In genomic region chr21:34520769-34521508, GRCh38 we compare ENCODE assay signal across 14 cellular contexts. TPM values are rescaled to one million over a fixed set of nuclear protein-coding genes. Genes with fewer than 3 reads are reported as not detected.
DNase-seq lines count a peak whose midpoint lies in the region; ATAC-seq and TF ChIP-seq lines count a peak whose summit lies in the region.
"Had no signal": no experiment of that assay in that cellular context is flagged by ENCODE, and none has a peak within 500 bp of the region (broad histone marks: within the 10 kb centered on the region; RNA-seq: fewer than 3 reads in every experiment).

No MANE protein-coding gene starts in this region.

- no peaks in the 10 kb centered on the region for H3K9me3 Mint-ChIP-seq in HFFc6
- H3K9me3 Mint-ChIP-seq in stimulated activated memory B cell treated with anti-CD40 and anti-IgM and Interleukin-4, amounts not matched to agents 10 μg/mL and 1 μg/mL and 100 μg/mL, for 72 hours = no peaks in the 10 kb centered on the region
- H3K9me3 Mint-ChIP-seq: activated T-helper 1 cell treated with anti-CD3 and anti-CD28 coated beads, Interleukin-12 subunit alpha, Interleukin-12 subunit beta, Interleukin-2, Interleukin-4 antibody, amounts not matched to agents 30 ng/mL and 10 ng/mL and 1 ng/mL, durations not matched to agents 14 hours and 24 hours and 36 hours had no signal

- no peak for DNase-seq in HFFc6
- peak; percentile 76 for DNase-seq in SKM-1 treated with dmso at 0.1 percent for 144 hours (lab: John Stamatoyannopoulos, UW; ENCODE audit: unreplicated experiment)
- no peak for DNase-seq in left lobe of liver (ENCODE audit: low spot score)
- no peak for DNase-seq in NCI-H1417 (lab: John Stamatoyannopoulos, UW)
- DNase-seq in NK-92 (lab: John Stamatoyannopoulos, UW; ENCODE audit: unreplicated experiment) = no peak
- DNase-seq in DMS153 (lab: John Stamatoyannopoulos, UW) = no peak
- DNase-seq: activated CD4-positive, alpha-beta T cell treated with anti-CD3 and anti-CD28 coated beads, Interleukin-2, amount 50 U/mL, for 1 hour; dermis blood vessel endothelial cell; esophagus squamous epithelium; NCI-H446 treated with DMSO at 0.1 percent for 48 hours; T-helper 2 cell had no signal

- H3K4me3 Mint-ChIP-seq in HFFc6 = no peak overlapping the region
- no peak overlapping the region for H3K4me3 Mint-ChIP-seq in stimulated activated memory B cell treated with anti-CD40 and anti-IgM and Interleukin-4, amounts not matched to agents 10 μg/mL and 1 μg/mL and 100 μg/mL, for 72 hours
- H3K4me3 Mint-ChIP-seq: activated T-helper 1 cell treated with anti-CD3 and anti-CD28 coated beads, Interleukin-12 subunit alpha, Interleukin-12 subunit beta, Interleukin-2, Interleukin-4 antibody, amounts not matched to agents 30 ng/mL and 10 ng/mL and 1 ng/mL, durations not matched to agents 14 hours and 24 hours and 36 hours had no signal

- peaks cover 74% of the 10 kb centered on the region for H3K4me1 Mint-ChIP-seq in HFFc6 (ENCODE audit: low read depth)
- peaks cover 28% of the 10 kb centered on the region for H3K4me1 Mint-ChIP-seq in stimulated activated memory B cell treated with anti-CD40 and anti-IgM and Interleukin-4, amounts not matched to agents 10 μg/mL and 1 μg/mL and 100 μg/mL, for 72 hours

- ATAC-seq in left lobe of liver (peak; percentile 7), GM18858 (IDR thresholded peaks at IDR 0.05; ENCODE audit: unreplicated experiment) (no peak)
- ATAC-seq in stimulated activated memory B cell treated with anti-CD40 and anti-IgM and Interleukin-4, amounts not matched to agents 10 μg/mL and 1 μg/mL and 100 μg/mL, for 72 hours = peak; percentile 22

- peaks cover 3% of the 10 kb centered on the region for H3K27me3 Mint-ChIP-seq in HFFc6 (ENCODE audit: insufficient read depth)
- H3K27me3 Mint-ChIP-seq in stimulated activated memory B cell treated with anti-CD40 and anti-IgM and Interleukin-4, amounts not matched to agents 10 μg/mL and 1 μg/mL and 100 μg/mL, for 72 hours = no peaks in the 10 kb centered on the region

- peaks cover 67% of the 10 kb centered on the region for H3K36me3 Mint-ChIP-seq in HFFc6 (ENCODE audit: low read depth)
- H3K36me3 Mint-ChIP-seq in stimulated activated memory B cell treated with anti-CD40 and anti-IgM and Interleukin-4, amounts not matched to agents 10 μg/mL and 1 μg/mL and 100 μg/mL, for 72 hours = peaks cover 57% of the 10 kb centered on the region

- TF ChIP-seq CTCF in HFFc6 (IDR thresholded peaks at IDR 0.05) = no peak

- H3K27ac Mint-ChIP-seq in HFFc6 = peak overlapping the region; percentile 42; the same call in 1 of the 2 replicates
- H3K27ac Mint-ChIP-seq in stimulated activated memory B cell treated with anti-CD40 and anti-IgM and Interleukin-4, amounts not matched to agents 10 μg/mL and 1 μg/mL and 100 μg/mL, for 72 hours = peak overlapping the region; percentile 70
- H3K27ac Mint-ChIP-seq: activated T-helper 1 cell treated with anti-CD3 and anti-CD28 coated beads, Interleukin-12 subunit alpha, Interleukin-12 subunit beta, Interleukin-2, Interleukin-4 antibody, amounts not matched to agents 30 ng/mL and 10 ng/mL and 1 ng/mL, durations not matched to agents 14 hours and 24 hours and 36 hours had no signal

RNA-seq across cellular contexts. Expression of gene KCNE1, which starts 8.9 kb away (rescaled TPM):
- total RNA-seq in HFFc6 (2021; fragmentation: NEBNext Ultra II Directional; extraction: Animal tissue kit (Norgen Biotek cat#: 25700)) = 1 to 10 TPM in 1 of 6 experiments, under 1 TPM in 5; 0.71 to 1.3 (median 0.85) TPM
- 2.0 TPM for total RNA-seq in left lobe of liver
